ENCODE assay signal across 8 cellular contexts in genomic region chr2:55223958-55224760, GRCh38. TPM values are rescaled to one million over a fixed set of nuclear protein-coding genes. Genes with fewer than 3 reads are reported as not detected.
DNase-seq lines count a peak whose midpoint lies in the region; ATAC-seq and TF ChIP-seq lines count a peak whose summit lies in the region.

No MANE protein-coding gene starts in this region.

- H3K27ac ChIP-seq in body of pancreas: peak overlapping the region in 3 of 4 donors; percentile 88 to 94 (median 93)

- H3K27me3 ChIP-seq in body of pancreas: no peaks in the 10 kb centered on the region

- TF ChIP-seq CTCF in body of pancreas (IDR thresholded peaks at IDR 0.05) (no peak), mesothelial cell of epicardium (IDR thresholded peaks at IDR 0.05; ENCODE audit: unreplicated experiment) (no peak), type B pancreatic cell (conservative IDR thresholded peaks at IDR 0.05) (no peak), GM20000 (IDR thresholded peaks at IDR 0.05; ENCODE audit: extremely low read depth, missing control alignments) (no peak)

- no peak for ATAC-seq in body of pancreas
- ATAC-seq in GM21515 (IDR thresholded peaks at IDR 0.05; ENCODE audit: unreplicated experiment): no peak

- 85% methylated on average over 20 to 25 of the region's 25 CpGs for WGBS in body of pancreas, 2 donors

- H3K9me3 Mint-ChIP-seq in mesothelial cell of epicardium: no peaks in the 10 kb centered on the region
- H3K9me3 Mint-ChIP-seq in type B pancreatic cell: no peaks in the 10 kb centered on the region

- DNase-seq in activated gamma-delta T cell (lab: John Stamatoyannopoulos, UW): peak; percentile 5
- no peak for DNase-seq in activated gamma-delta T cell treated with Interleukin-2 at 50 U/mL for 16 hours
- peak in 2 of 4 donors; percentile 13 to 19 for DNase-seq in body of pancreas
- no peak for DNase-seq in mesothelial cell of epicardium (ENCODE audit: low spot score in 2 of 2, unreplicated experiment in 2 of 2)
- DNase-seq in type B pancreatic cell (ENCODE audit: extremely low spot score, unreplicated experiment): no peak
- DNase-seq in DMS114 treated with DMSO at 0.1 percent for 48 hours (lab: John Stamatoyannopoulos, UW; ENCODE audit: unreplicated experiment): no peak
- DNase-seq in GM20000 (ENCODE audit: low spot score): no peak

- intact Hi-C loops in body of pancreas (cut with DNase I): no loop called here

- H3K4me1 Mint-ChIP-seq in mesothelial cell of epicardium (peaks cover 15% of the 10 kb centered on the region), type B pancreatic cell (ENCODE audit: unreplicated experiment) (peaks cover 16% of the 10 kb centered on the region)

- H3K4me3 ChIP-seq in body of pancreas: peak overlapping the region in 1 of 2 donors; percentile 47

- H3K9me3 ChIP-seq in body of pancreas: no peaks in the 10 kb centered on the region

- H3K27ac Mint-ChIP-seq in mesothelial cell of epicardium: peak overlapping the region; percentile 83
- peak overlapping the region; percentile 39 for H3K27ac Mint-ChIP-seq in type B pancreatic cell

- no peaks in the 10 kb centered on the region for H3K36me3 ChIP-seq in body of pancreas (replicated peaks in 1 of 2; ENCODE audit: insufficient read depth in 1 of 2, low read depth in 2 of 2)

- H3K27me3 Mint-ChIP-seq in mesothelial cell of epicardium (ENCODE audit: low read depth) (no peaks in the 10 kb centered on the region), type B pancreatic cell (no peaks in the 10 kb centered on the region)

- H3K4me3 Mint-ChIP-seq in mesothelial cell of epicardium (peak overlapping the region; percentile 74), type B pancreatic cell (peak overlapping the region; percentile 83)

- peaks cover 5% of the 10 kb centered on the region for H3K4me1 ChIP-seq in body of pancreas

- TF ChIP-seq POLR2A in body of pancreas (IDR thresholded peaks at IDR 0.05): no peak

- H3K36me3 Mint-ChIP-seq in mesothelial cell of epicardium (peaks cover 6% of the 10 kb centered on the region), type B pancreatic cell (peaks cover 16% of the 10 kb centered on the region)

RNA-seq across cellular contexts. Expression of gene CLHC1, which starts 7.9 kb away (rescaled TPM):
- total RNA-seq in body of pancreas (10 to 100 TPM in 1 of 2 donors, 1 to 10 TPM in 1; 3.3 to 19.7 TPM), mesothelial cell of epicardium (38.0 to 46.7 TPM (median 40.5 TPM) in 3 replicates), type B pancreatic cell (ENCODE audit: low replicate concordance) (13.9 and 25.0 TPM in 2 replicates)

RNA-seq across cellular contexts. Expression of gene RPS27A, which starts 8.3 kb away (rescaled TPM):
- total RNA-seq in body of pancreas (100 to 1,000 TPM; 489 to 703 TPM), mesothelial cell of epicardium (795 to 840 TPM (median 827 TPM) in 3 replicates), type B pancreatic cell (ENCODE audit: low replicate concordance) (951 and 977 TPM in 2 replicates)

RNA-seq across cellular contexts. Expression of gene MTIF2, which starts 44.9 kb away (rescaled TPM):
- total RNA-seq in body of pancreas (10 to 100 TPM; 14.5 to 17.9 TPM), mesothelial cell of epicardium (22.1 to 24.5 TPM (median 22.8 TPM) in 3 replicates), type B pancreatic cell (ENCODE audit: low replicate concordance) (32.5 and 33.2 TPM in 2 replicates)
